13 cellular contexts compared by ENCODE assay signal in the genomic region with DNA sequence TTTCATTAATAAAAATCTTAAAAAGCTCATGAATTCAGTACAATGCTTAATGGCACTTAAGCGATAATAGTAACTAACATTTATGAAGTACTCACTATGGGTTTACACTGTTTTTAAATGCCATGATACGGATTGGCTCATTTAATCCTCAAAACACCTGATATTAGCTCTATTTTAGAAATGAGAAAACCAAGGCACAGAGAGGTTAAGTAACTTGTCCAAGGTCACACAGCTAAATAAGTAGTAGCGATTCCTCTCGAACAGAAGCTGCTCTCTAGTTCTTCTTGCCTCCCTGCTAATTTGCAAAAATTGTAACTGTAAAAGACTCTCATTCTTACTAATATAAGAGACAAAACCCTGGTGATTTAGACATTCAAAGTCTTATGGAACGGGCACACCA.
DNase-seq lines count a peak whose midpoint lies in the region; ATAC-seq, FAIRE-seq and TF ChIP-seq lines count a peak whose summit lies in the region.
"Had no signal": no experiment of that assay in that cellular context is flagged by ENCODE, and none has a peak within 500 bp of the region (broad histone marks: within the 10 kb centered on the region; RNA-seq: fewer than 3 reads in every experiment).

No MANE protein-coding gene starts in this region.

- no peak for ATAC-seq in activated CD4-positive, alpha-beta T cell treated with anti-CD3 and anti-CD28 coated beads for 36 hours
- no peak for ATAC-seq in Panc1
- ATAC-seq: lower lobe of right lung had no signal

- H3K4me3 ChIP-seq in Panc1 (ENCODE audit: low read depth in 2 of 2, low read length in 2 of 2) = peak overlapping the region; percentile 93 to 95
- peak overlapping the region in 1 of 4 experiments; percentile 84; a peak in 1 of 8 replicates for H3K4me3 ChIP-seq in H1 (ENCODE audit: extremely low read depth in 1 of 4, insufficient read depth in 2 of 4, low read depth in 3 of 4, low read length in 4 of 4)

- H3K27me3 ChIP-seq in Panc1 (ENCODE audit: control insufficient read depth, insufficient read depth, low read length) (no peaks in the 10 kb centered on the region), H1 (replicated peaks in 1 of 4; ENCODE audit: control insufficient read depth in 3 of 4, extremely low read depth in 1 of 4, insufficient read depth in 3 of 4, low read length in 3 of 4) (peaks cover 0 to 25% (median 13%) of the 10 kb centered on the region in 4 experiments; a peak in 5 of 7 replicates)
- H3K27me3 ChIP-seq: MG63, upper lobe of left lung had no signal

- no peak overlapping the region for H2BK20ac ChIP-seq in H1 (ENCODE audit: low read length)

- TF ChIP-seq EP300 in H1 (IDR thresholded peaks at IDR 0.05; ENCODE audit: borderline replicate concordance in 1 of 2, low read depth in 2 of 2, low read length in 2 of 2) = no peak

- H3K23ac ChIP-seq in H1 (ENCODE audit: insufficient read length) = no peak overlapping the region

- peaks cover 3% of the 10 kb centered on the region for H3K9me3 Mint-ChIP-seq in activated CD4-positive, alpha-beta T cell treated with anti-CD3 and anti-CD28 coated beads for 36 hours (ENCODE audit: low read depth)
- peaks cover 6% of the 10 kb centered on the region for H3K9me3 Mint-ChIP-seq in osteocyte (ENCODE audit: unreplicated experiment)

- peaks cover 4% of the 10 kb centered on the region; the same call in 1 of the 2 replicates for H3K23me2 ChIP-seq in H1 (ENCODE audit: low read depth, low read length)

- FAIRE-seq in H1 (lab: Jason Lieb, UNC) = no peak
- FAIRE-seq: A204.1, RCC 7860 had no signal

- intact Hi-C loops in activated CD4-positive, alpha-beta T cell treated with anti-CD3 and anti-CD28 coated beads for 36 hours (cut with DNase I, micrococcal nuclease) = loop anchor here (5.0 kb wide), 5 partner anchors 247 to 1308 kb away; partner anchors contain the start of genes ABCB8 (in 1 of the 2), ACTR3C (in 1 of the 2), FASTK (in 1 of the 2) and LRRC61 (in 1 of the 2)
- intact Hi-C loops in Panc1 (cut with micrococcal nuclease; ENCODE audit: unreplicated experiment) = no loop called here

- no peak for TF ChIP-seq RAD21 in H1 (IDR thresholded peaks at IDR 0.05 in 1 of 2, conservative IDR thresholded peaks at IDR 0.05 in 1 of 2; ENCODE audit: low read depth in 2 of 2, low read length in 2 of 2)

- no peak overlapping the region for H4K8ac ChIP-seq in H1 (ENCODE audit: extremely low read depth, insufficient read depth, low read length)

- H3K9me3 ChIP-seq in Panc1 (ENCODE audit: control insufficient read depth, insufficient read depth, low read depth, low read length) (no peaks in the 10 kb centered on the region), H1 (ENCODE audit: insufficient read depth in 2 of 2, low read depth in 1 of 2, low read length in 1 of 2) (peaks cover 0 to 3% of the 10 kb centered on the region in 2 experiments; a peak in 1 of 4 replicates)
- H3K9me3 ChIP-seq: lower lobe of right lung, MG63, upper lobe of left lung had no signal

- no peak overlapping the region for H3K56ac ChIP-seq in H1 (replicated peaks; ENCODE audit: insufficient read length, low read depth, low read length)

- no peaks in the 10 kb centered on the region for H3K27me3 Mint-ChIP-seq in activated CD4-positive, alpha-beta T cell treated with anti-CD3 and anti-CD28 coated beads for 36 hours
- H3K27me3 Mint-ChIP-seq in osteocyte (ENCODE audit: unreplicated experiment) = no peaks in the 10 kb centered on the region

- no peak overlapping the region for H2BK5ac ChIP-seq in H1 (ENCODE audit: low read depth, low read length)

- H3K36me3 Mint-ChIP-seq in activated CD4-positive, alpha-beta T cell treated with anti-CD3 and anti-CD28 coated beads for 36 hours (ENCODE audit: low read depth) = peaks cover 4% of the 10 kb centered on the region
- peaks cover 2% of the 10 kb centered on the region for H3K36me3 Mint-ChIP-seq in osteocyte (ENCODE audit: unreplicated experiment)

- in situ Hi-C loops in Panc1 (cut with HindIII; ENCODE audit: low pct_unique_long_range_greater_than_20kb, low sequenced_read_pairs) = no loop called here

- 89% methylated on average over 5 of the region's 5 CpGs; no CpG with 5 or more reads in 1 of the 2 experiments for WGBS in H1 (ENCODE audit: extremely low coverage in 1 of 2, insufficient coverage in 1 of 2, insufficient read length in 1 of 2, insufficient replicate concordance in 2 of 2, low coverage in 1 of 2, low lambda C conversion rate in 2 of 2, missing lambda C conversion rate in 1 of 2), 2 experiments

- no peak overlapping the region for H3K14ac ChIP-seq in H1 (ENCODE audit: insufficient read length)

- H3K27ac ChIP-seq in Panc1 (ENCODE audit: low read length) = peak overlapping the region; percentile 97
- no peak overlapping the region for H3K27ac ChIP-seq in H1 (ENCODE audit: low read depth, low read length)

- H3K79me2 ChIP-seq in H1 (ENCODE audit: control insufficient read depth in 1 of 2, insufficient read depth in 2 of 2, low read length in 2 of 2) = no peaks in the 10 kb centered on the region

- POLR2A ChIA-PET in activated CD4-positive, alpha-beta T cell treated with anti-CD3 and anti-CD28 coated beads for 36 hours (lab: Charles Lee) = no interaction called here
- POLR2A ChIA-PET in Panc1 (lab: Charles Lee) = interaction anchor here (0.6 kb wide), 1 partner anchor 187 kb away, joined by 14 read pairs; no protein-coding TSS in a partner anchor
- POLR2A ChIA-PET in H1 (lab: Charles Lee; ENCODE audit: partially characterized antibody) = no interaction called here

- H3K4ac ChIP-seq in H1 (replicated peaks; ENCODE audit: insufficient read length, low read depth, low read length) = no peak overlapping the region

- H3K4me1 ChIP-seq in Panc1 (ENCODE audit: control insufficient read depth, insufficient read depth, low read length) (peaks cover 44% of the 10 kb centered on the region), H1 (replicated peaks in 1 of 4; ENCODE audit: control insufficient read depth in 3 of 4, insufficient read depth in 4 of 4, low read length in 3 of 4) (peaks cover 2 to 17% (median 11%) of the 10 kb centered on the region in 4 experiments)

- no peak overlapping the region for H4K5ac ChIP-seq in H1 (ENCODE audit: insufficient read length, low read depth, low read length)

- H2AFZ ChIP-seq in H1 (ENCODE audit: low read length) = no peak overlapping the region

- no peak overlapping the region for H3K27ac Mint-ChIP-seq in activated CD4-positive, alpha-beta T cell treated with anti-CD3 and anti-CD28 coated beads for 36 hours
- no peak overlapping the region for H3K27ac Mint-ChIP-seq in osteocyte (ENCODE audit: unreplicated experiment)

- H4K91ac ChIP-seq in H1 (replicated peaks; ENCODE audit: insufficient read length, low read length) = no peak overlapping the region

- no peak for TF ChIP-seq CTCF in Panc1 (IDR thresholded peaks at IDR 0.05)
- TF ChIP-seq CTCF in H1 (IDR thresholded peaks at IDR 0.05; ENCODE audit: control extremely low read depth in 1 of 3, insufficient read depth in 1 of 3, low read depth in 1 of 3, low read length in 3 of 3) = no peak
- TF ChIP-seq CTCF in osteocyte (IDR thresholded peaks at IDR 0.05) = no peak

- H4K20me1 ChIP-seq in H1 (replicated peaks in 1 of 2; ENCODE audit: control insufficient read depth in 1 of 2, insufficient read depth in 2 of 2, low read length in 2 of 2) = peaks cover 0 to 5% of the 10 kb centered on the region in 2 experiments

- peaks cover 22% of the 10 kb centered on the region for H3K4me1 Mint-ChIP-seq in activated CD4-positive, alpha-beta T cell treated with anti-CD3 and anti-CD28 coated beads for 36 hours
- peaks cover 54% of the 10 kb centered on the region for H3K4me1 Mint-ChIP-seq in osteocyte (ENCODE audit: unreplicated experiment)

- H3K4me3 Mint-ChIP-seq in activated CD4-positive, alpha-beta T cell treated with anti-CD3 and anti-CD28 coated beads for 36 hours = peak overlapping the region; percentile 79
- H3K4me3 Mint-ChIP-seq in osteocyte (ENCODE audit: unreplicated experiment) = peak overlapping the region; percentile 83

- CTCF ChIA-PET in activated CD4-positive, alpha-beta T cell treated with anti-CD3 and anti-CD28 coated beads for 36 hours (lab: Charles Lee) = interaction anchor here (2.6 to 3.2 kb wide), 2 partner anchors 10 to 128 kb away, joined by 19 to 25 read pairs; no protein-coding TSS in a partner anchor
- CTCF ChIA-PET in Panc1 (lab: Charles Lee) (no interaction called here), H1 (lab: Charles Lee; ENCODE audit: partially characterized antibody) (interaction anchor here (1.0 to 10.8 kb wide), 9 partner anchors 8 to 130 kb away, joined by 3 to 107 read pairs (median 8); no protein-coding TSS in a partner anchor)

- no peak overlapping the region for H3K9ac ChIP-seq in H1 (replicated peaks in 1 of 4; ENCODE audit: extremely low read depth in 1 of 4, low read depth in 3 of 4, low read length in 3 of 4)

- H2AK5ac ChIP-seq in H1 (ENCODE audit: low read depth, low read length) = no peak overlapping the region

- H3K79me1 ChIP-seq in H1 (ENCODE audit: low read depth, low read length) = no peaks in the 10 kb centered on the region; the same call in 1 of the 2 replicates

- TF ChIP-seq POLR2A in H1 (IDR thresholded peaks at IDR 0.05; ENCODE audit: control extremely low read depth in 1 of 2, low read depth in 2 of 2, low read length in 2 of 2) = no peak

- H3K36me3 ChIP-seq in Panc1 (ENCODE audit: control insufficient read depth, insufficient read depth, low read length) = peaks cover 4% of the 10 kb centered on the region
- H3K36me3 ChIP-seq in H1 (ENCODE audit: control insufficient read depth in 2 of 4, insufficient read depth in 4 of 4, low read length in 3 of 4) = no peaks in the 10 kb centered on the region
- H3K36me3 ChIP-seq: lower lobe of right lung, MG63, upper lobe of left lung had no signal

- DNase-seq in activated CD4-positive, alpha-beta T cell treated with anti-CD3 and anti-CD28 coated beads for 36 hours = no peak
- DNase-seq in activated CD4-positive, alpha-beta T cell treated with anti-CD3 and anti-CD28 coated beads for 48 hours = no peak
- no peak for DNase-seq in Panc1 (ENCODE audit: low read depth, low spot score)
- no peak for DNase-seq in H1 (ENCODE audit: low read depth in 1 of 2, low spot score in 2 of 2)
- no peak for DNase-seq in osteocyte (ENCODE audit: extremely low spot score, unreplicated experiment)
- DNase-seq in activated gamma-delta T cell treated with Interleukin-2 at 50 U/mL for 16 hours = no peak
- no peak for DNase-seq in central memory CD4-positive, alpha-beta T cell
- DNase-seq in activated gamma-delta T cell (lab: John Stamatoyannopoulos, UW) = no peak
- DNase-seq: lower lobe of right lung, MG63 had no signal

- BruUV-seq in Panc1 (replicated peaks; lab: Mats Ljungman, UMichigan) = no TSS peak

- H3K4me2 ChIP-seq in H1 (ENCODE audit: insufficient read depth in 1 of 2, low read depth in 2 of 2, low read length in 2 of 2) = peak overlapping the region; percentile 67 to 91; a peak in 3 of 4 replicates

- no peak overlapping the region for H3K18ac ChIP-seq in H1 (ENCODE audit: extremely low read depth, low read length)

- H2BK120ac ChIP-seq in H1 (replicated peaks; ENCODE audit: low read depth, low read length) = no peak overlapping the region

- H2BK15ac ChIP-seq in H1 (ENCODE audit: low read length) = no peak overlapping the region

- H2BK12ac ChIP-seq in H1 (ENCODE audit: low read depth, low read length) = no peak overlapping the region

TF ChIP-seq in H1, 55 proteins besides CTCF, POLR2A, EP300 and RAD21 (continues in another document):
- TF ChIP-seq CTBP2 (IDR thresholded peaks at IDR 0.05; ENCODE audit: borderline replicate concordance, insufficient read depth, insufficient read length, low read length) = no peak
- TF ChIP-seq SAP30 (IDR thresholded peaks at IDR 0.05; ENCODE audit: insufficient read depth, insufficient replicate concordance, low read length) = no peak
